ENCODE assay signal across 7 cellular contexts in the genomic region with DNA sequence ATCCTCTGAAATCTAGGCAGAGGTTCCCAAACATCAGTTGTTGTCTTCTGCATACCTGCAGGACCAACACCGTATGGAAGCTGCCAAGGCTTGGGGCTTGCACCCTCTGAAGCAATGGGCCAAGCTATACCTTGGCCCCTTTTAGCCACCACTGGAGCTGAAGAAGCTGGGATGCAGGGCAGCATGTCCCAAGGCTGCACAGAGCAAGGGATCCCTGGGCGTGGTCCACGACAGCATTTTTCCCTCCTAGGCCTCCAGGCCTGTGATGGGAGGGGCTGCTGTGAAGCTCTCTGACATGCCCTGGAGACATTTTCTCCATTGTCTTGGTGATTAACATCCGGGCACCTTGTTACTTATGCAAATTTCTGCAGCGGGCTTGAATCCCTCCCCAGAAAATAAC. TPM values are rescaled to one million over a fixed set of nuclear protein-coding genes. Genes with fewer than 3 reads are reported as not detected.
DNase-seq lines count a peak whose midpoint lies in the region; ATAC-seq and TF ChIP-seq lines count a peak whose summit lies in the region.
"Not testable (repeated sequence)": the region's sequence is repeated elsewhere in the genome, so short reads cannot be mapped to it uniquely, and the experiment has no call there.
"Had no signal": no experiment of that assay in that cellular context is flagged by ENCODE, and none has a peak within 500 bp of the region (broad histone marks: within the 10 kb centered on the region; RNA-seq: fewer than 3 reads in every experiment).

No MANE protein-coding gene starts in this region.

- CTCF ChIA-PET in CD4-positive, alpha-beta T cell (lab: Charles Lee) = interaction anchor here (1.1 kb wide), 1 partner anchor 14 kb away, joined by 3 read pairs; no protein-coding TSS in a partner anchor
- CTCF ChIA-PET in HEK293 (lab: Yijun Ruan, JAX) = interaction anchor here (0.6 to 1.5 kb wide), 4 partner anchors 8 to 494 kb away, joined by 3 to 4 read pairs (median 4); no protein-coding TSS in a partner anchor
- CTCF ChIA-PET in naive thymus-derived CD4-positive, alpha-beta T cell (lab: Charles Lee) = interaction anchor here (1.8 to 18.4 kb wide), 2 partner anchors 55 to 66 kb away, joined by 4 to 303 read pairs; no protein-coding TSS in a partner anchor

- not testable (repeated sequence) for H3K9me3 Mint-ChIP-seq in CD4-positive, alpha-beta T cell; activated T-helper 17 cell treated with anti-CD3 and anti-CD28 coated beads, Interleukin-2, amount 50 U/mL, for 72 hours
- H3K9me3 Mint-ChIP-seq in endodermal cell = peaks cover 28% of the 10 kb centered on the region
- peaks cover 0 to 13% (median 6%) of the 10 kb centered on the region in 11 donors for H3K9me3 Mint-ChIP-seq in naive thymus-derived CD4-positive, alpha-beta T cell

- H3K4me3 Mint-ChIP-seq in CD4-positive, alpha-beta T cell; activated T-helper 17 cell treated with anti-CD3 and anti-CD28 coated beads, Interleukin-2, amount 50 U/mL, for 72 hours; endodermal cell; naive thymus-derived CD4-positive, alpha-beta T cell: not testable (repeated sequence)

- not testable (repeated sequence) for H3K27ac ChIP-seq in CD4-positive, alpha-beta T cell (ENCODE audit: low read depth, low read length); HEK293 (ENCODE audit: extremely low read depth, low read depth, low read length); endodermal cell (ENCODE audit: low read depth, low read length); naive thymus-derived CD4-positive, alpha-beta T cell (ENCODE audit: low read depth, low read length)
- peak overlapping the region in 3 of 4 donors; percentile 84 to 97 (median 96) for H3K27ac ChIP-seq in sigmoid colon

- H3K4me3 ChIP-seq in HEK293 (ENCODE audit: low read depth, low read length); naive thymus-derived CD4-positive, alpha-beta T cell (ENCODE audit: low read length); sigmoid colon: not testable (repeated sequence)
- H3K4me3 ChIP-seq in endodermal cell (ENCODE audit: low read length) = peak overlapping the region; percentile 30

- H3K4me1 Mint-ChIP-seq in CD4-positive, alpha-beta T cell (ENCODE audit: low read depth) = peaks cover 67% of the 10 kb centered on the region
- H3K4me1 Mint-ChIP-seq in activated T-helper 17 cell treated with anti-CD3 and anti-CD28 coated beads, Interleukin-2, amount 50 U/mL, for 72 hours = peaks cover 28% of the 10 kb centered on the region
- H3K4me1 Mint-ChIP-seq in endodermal cell = not testable (repeated sequence)
- H3K4me1 Mint-ChIP-seq in naive thymus-derived CD4-positive, alpha-beta T cell = peaks cover 19 to 66% (median 49%) of the 10 kb centered on the region in 7 donors

- not testable (repeated sequence) for DNase-seq in CD4-positive, alpha-beta T cell; endodermal cell; naive thymus-derived CD4-positive, alpha-beta T cell; sigmoid colon

- not testable (repeated sequence) for TF ChIP-seq EP300 in sigmoid colon (IDR thresholded peaks at IDR 0.05)

- not testable (repeated sequence) for H3K27me3 Mint-ChIP-seq in CD4-positive, alpha-beta T cell; activated T-helper 17 cell treated with anti-CD3 and anti-CD28 coated beads, Interleukin-2, amount 50 U/mL, for 72 hours; endodermal cell (ENCODE audit: insufficient read depth); naive thymus-derived CD4-positive, alpha-beta T cell

- H3K9me3 ChIP-seq in CD4-positive, alpha-beta T cell (ENCODE audit: control insufficient read depth, low read length); HEK293 (ENCODE audit: control insufficient read depth, insufficient read depth, low read depth, low read length); naive thymus-derived CD4-positive, alpha-beta T cell (ENCODE audit: control insufficient read depth in 2 of 3, low read length in 3 of 3); sigmoid colon: not testable (repeated sequence)
- peaks cover 19% of the 10 kb centered on the region for H3K9me3 ChIP-seq in endodermal cell (ENCODE audit: control insufficient read depth, low read length)

- 83 to 95% methylated on average over 2 to 5 of the region's 5 CpGs for WGBS in endodermal cell (ENCODE audit: insufficient coverage in 1 of 2, insufficient read length in 1 of 2), 2 experiments
- 95 to 97% methylated on average over 5 of the region's 5 CpGs for WGBS in sigmoid colon, 2 donors

- H3K36me3 ChIP-seq in HEK293 (ENCODE audit: control insufficient read depth in 2 of 2, insufficient read depth in 1 of 2, low read length in 2 of 2) = peaks cover 12 to 28% of the 10 kb centered on the region in 2 experiments
- peaks cover 30% of the 10 kb centered on the region for H3K36me3 ChIP-seq in endodermal cell (ENCODE audit: control insufficient read depth, insufficient read depth, low read length)
- H3K36me3 ChIP-seq in naive thymus-derived CD4-positive, alpha-beta T cell (ENCODE audit: control insufficient read depth in 2 of 3, insufficient read depth in 3 of 3, low read length in 3 of 3) = peaks cover 0 to 24% (median 13%) of the 10 kb centered on the region in 3 experiments
- peaks cover 0 to 16% (median 0%) of the 10 kb centered on the region in 4 donors for H3K36me3 ChIP-seq in sigmoid colon

- TF ChIP-seq CTCF in CD4-positive, alpha-beta T cell (IDR thresholded peaks at IDR 0.05); HEK293 (tag by site-specific recombination; IDR thresholded peaks at IDR 0.05); endodermal cell (conservative IDR thresholded peaks at IDR 0.05); sigmoid colon (IDR thresholded peaks at IDR 0.05): not testable (repeated sequence)

- not testable (repeated sequence) for H3K9ac ChIP-seq in endodermal cell (ENCODE audit: extremely low read depth, low read length, poor library complexity, severe bottlenecking)

- peak overlapping the region; percentile 42 for H3K27ac Mint-ChIP-seq in CD4-positive, alpha-beta T cell
- H3K27ac Mint-ChIP-seq in activated T-helper 17 cell treated with anti-CD3 and anti-CD28 coated beads, Interleukin-2, amount 50 U/mL, for 72 hours = peak overlapping the region; percentile 60
- not testable (repeated sequence) for H3K27ac Mint-ChIP-seq in endodermal cell
- H3K27ac Mint-ChIP-seq in naive thymus-derived CD4-positive, alpha-beta T cell = peak overlapping the region in 6 of 9 donors; percentile 50 to 71 (median 62)

- not testable (repeated sequence) for H3K27me3 ChIP-seq in CD4-positive, alpha-beta T cell (ENCODE audit: control insufficient read depth, insufficient read depth, low read length); endodermal cell (ENCODE audit: control insufficient read depth, insufficient read depth, low read length, poor library complexity, severe bottlenecking); naive thymus-derived CD4-positive, alpha-beta T cell (ENCODE audit: control insufficient read depth in 2 of 2, insufficient read depth in 2 of 2, low read length in 2 of 2); sigmoid colon

- H3K36me3 Mint-ChIP-seq in CD4-positive, alpha-beta T cell (ENCODE audit: low read depth) = peaks cover 89% of the 10 kb centered on the region
- peaks cover 83% of the 10 kb centered on the region for H3K36me3 Mint-ChIP-seq in activated T-helper 17 cell treated with anti-CD3 and anti-CD28 coated beads, Interleukin-2, amount 50 U/mL, for 72 hours (ENCODE audit: low read depth)
- peaks cover 48% of the 10 kb centered on the region for H3K36me3 Mint-ChIP-seq in endodermal cell (ENCODE audit: low read depth)
- H3K36me3 Mint-ChIP-seq in naive thymus-derived CD4-positive, alpha-beta T cell = peaks cover 20 to 64% (median 46%) of the 10 kb centered on the region in 5 donors

- intact Hi-C loops in CD4-positive, alpha-beta T cell (cut with DNase I, micrococcal nuclease) = loop anchor here in 1 of 2 experiments (10.0 kb wide), 1 partner anchor 60 kb away; no protein-coding TSS in a partner anchor
- intact Hi-C loops in naive thymus-derived CD4-positive, alpha-beta T cell (cut with micrococcal nuclease) = not testable (repeated sequence)
- intact Hi-C loops in sigmoid colon (cut with DNase I) = loop anchor here (5.0 kb wide), 1 partner anchor 562 kb away; no protein-coding TSS in a partner anchor

- not testable (repeated sequence) for ATAC-seq in CD4-positive, alpha-beta T cell (ENCODE audit: poor library complexity); activated T-helper 17 cell treated with anti-CD3 and anti-CD28 coated beads, Interleukin-2, amount 50 U/mL, for 72 hours (replicated peaks); naive thymus-derived CD4-positive, alpha-beta T cell

- not testable (repeated sequence) for TF ChIP-seq POLR2A in sigmoid colon (IDR thresholded peaks at IDR 0.05)

- not testable (repeated sequence) for H3K4me1 ChIP-seq in HEK293 (ENCODE audit: control insufficient read depth, insufficient read depth, low read length); endodermal cell (ENCODE audit: control insufficient read depth, insufficient read depth, low read length); naive thymus-derived CD4-positive, alpha-beta T cell (ENCODE audit: control insufficient read depth in 2 of 2, insufficient read depth in 2 of 2, low read length in 2 of 2)
- peaks cover 0 to 48% (median 24%) of the 10 kb centered on the region in 4 donors for H3K4me1 ChIP-seq in sigmoid colon

- POLR2A ChIA-PET in CD4-positive, alpha-beta T cell (lab: Charles Lee); HEK293 (lab: Yijun Ruan, JAX): not testable (repeated sequence)
- POLR2A ChIA-PET in naive thymus-derived CD4-positive, alpha-beta T cell (lab: Charles Lee) = interaction anchor here (0.6 kb wide), 1 partner anchor 28 kb away, joined by 3 read pairs; no protein-coding TSS in a partner anchor

TF ChIP-seq in HEK293, 187 proteins besides CTCF, POLR2A, EP300 and RAD21 (continues in another document):
- TF ChIP-seq SETDB1 (IDR thresholded peaks at IDR 0.05; ENCODE audit: insufficient read length, low read length) (peak; percentile 27), KLF7 (tag by site-specific recombination; IDR thresholded peaks at IDR 0.05; ENCODE audit: borderline replicate concordance) (peak; percentile 68; the same call in 1 of the 2 replicates)

RNA-seq across cellular contexts. Expression of gene TES, which starts 34.5 kb away (rescaled TPM):
- total RNA-seq in CD4-positive, alpha-beta T cell = 100 to 1,000 TPM; 114 to 120 TPM
- total RNA-seq in activated T-helper 17 cell treated with anti-CD3 and anti-CD28 coated beads, Interleukin-2, amount 50 U/mL, for 72 hours = 10 to 100 TPM; 57.6 to 79.4 TPM
- total RNA-seq in endodermal cell = 10 to 100 TPM; 23.1 to 31.0 TPM
- polyA plus RNA-seq in endodermal cell (2013, experiment 1 of 2) = 12.5 TPM
- polyA plus RNA-seq in endodermal cell (2013, experiment 2 of 2) = 12.4 TPM
- 100 to 1,000 TPM in 4 of 5 experiments, 10 to 100 TPM in 1; 99.2 to 120 (median 114) TPM for total RNA-seq in naive thymus-derived CD4-positive, alpha-beta T cell
- 100 to 1,000 TPM; 189 to 195 TPM for polyA plus RNA-seq in naive thymus-derived CD4-positive, alpha-beta T cell
- total RNA-seq in sigmoid colon = 100 to 1,000 TPM; 289 to 514 (median 341) TPM
- polyA plus RNA-seq in sigmoid colon = 10 to 100 TPM; 53.5 to 80.7 (median 64.3) TPM
- total RNA-seq: G401 had no signal
